In genomic region chrX:73758253-73758652, GRCh38 we compare ENCODE assay signal across 19 cellular contexts.
DNase-seq lines count a peak whose midpoint lies in the region; ATAC-seq and TF ChIP-seq lines count a peak whose summit lies in the region.
"Had no signal": no experiment of that assay in that cellular context is flagged by ENCODE, and none has a peak within 500 bp of the region (broad histone marks: within the 10 kb centered on the region; RNA-seq: fewer than 3 reads in every experiment).

No MANE protein-coding gene starts in this region.

- no peak for TF ChIP-seq CTCF in GM12865 (IDR thresholded peaks at IDR 0.05; ENCODE audit: insufficient read depth, low read depth, low read length, missing control alignments)

- no peak overlapping the region for H3K4me3 ChIP-seq in GM12865 (ENCODE audit: low read depth, low read length)
- H3K4me3 ChIP-seq: esophagus squamous epithelium, tibial nerve had no signal

- DNase-seq in GM12865 (ENCODE audit: low read depth) (peak; percentile 54), cortex of kidney (lab: John Stamatoyannopoulos, UW) (no peak), NCI-H345 treated with DMSO at 0.1 percent for 48 hours (lab: John Stamatoyannopoulos, UW; ENCODE audit: unreplicated experiment) (no peak), putamen (ENCODE audit: low spot score) (no peak)
- DNase-seq: activated naive CD4-positive, alpha-beta T cell treated with anti-CD3 and anti-CD28 coated beads, Interleukin-2, amount 50 U/mL, for 16 hours; CD4-positive, alpha-beta T cell; cerebellar nuclear complex; effector memory CD8-positive, alpha-beta T cell; esophagus squamous epithelium; midbrain; NCI-H1436 treated with DMSO at 0.1 percent for 48 hours; nephron progenitor cell; posterior cingulate gyrus; stimulated activated naive CD4-positive, alpha-beta T cell had no signal

- ATAC-seq in GM19025 (IDR thresholded peaks at IDR 0.05; ENCODE audit: low read depth, unreplicated experiment) (peak; percentile 66), HG02798 (IDR thresholded peaks at IDR 0.05; ENCODE audit: poor library complexity, unreplicated experiment) (peak; percentile 78), HG03520 (IDR thresholded peaks at IDR 0.05; ENCODE audit: unreplicated experiment) (peak; percentile 76), GM21619 (IDR thresholded peaks at IDR 0.05; ENCODE audit: unreplicated experiment) (no peak)
- ATAC-seq: effector memory CD8-positive, alpha-beta T cell had no signal
